8 cellular contexts compared by ENCODE assay signal in genomic region chr11:59142530-59143507, GRCh38. TPM values are rescaled to one million over a fixed set of nuclear protein-coding genes. Genes with fewer than 3 reads are reported as not detected.
DNase-seq lines count a peak whose midpoint lies in the region; ATAC-seq and TF ChIP-seq lines count a peak whose summit lies in the region.

Gene FAM111A (plus strand): TSS chr11:59142856. CDS start chr11:59148873, 6,017 bp downstream.

- peaks cover 48% of the 10 kb centered on the region for H3K4me1 Mint-ChIP-seq in Calu3 (ENCODE audit: low read depth, unreplicated experiment)

- WGBS in esophagus squamous epithelium, 2 donors = 0 to 1% methylated on average over 10 to 26 of the region's 50 CpGs

- TSS peak; percentile 41 for BruUV-seq in Calu3 (replicated peaks; lab: Mats Ljungman, UMichigan)
- no TSS peak for BruUV-seq in Panc1 (replicated peaks; lab: Mats Ljungman, UMichigan)

- no peaks in the 10 kb centered on the region for H3K27me3 Mint-ChIP-seq in Calu3 (ENCODE audit: unreplicated experiment)

- intact Hi-C loops in Calu3 (cut with micrococcal nuclease; ENCODE audit: unreplicated experiment) (loop anchor here (2.0 to 10.0 kb wide), 2 partner anchors 36 to 218 kb away; partner anchors contain the start of gene FAM111B), Panc1 (cut with micrococcal nuclease; ENCODE audit: unreplicated experiment) (no loop called here), esophagus squamous epithelium (cut with DNase I) (no loop called here)

- peak within 1 kb of the TSS; percentile 93 for H3K27ac Mint-ChIP-seq in Calu3 (ENCODE audit: unreplicated experiment)

- H3K4me3 ChIP-seq in Panc1 (ENCODE audit: low read depth in 2 of 2, low read length in 2 of 2) = peak within 1 kb of the TSS; percentile 87 to 97
- peak within 1 kb of the TSS; percentile 77 to 86 (median 80) for H3K4me3 ChIP-seq in esophagus squamous epithelium
- peak within 1 kb of the TSS; percentile 87 to 89 for H3K4me3 ChIP-seq in muscle layer of duodenum (ENCODE audit: low read depth in 1 of 2, low read length in 2 of 2)

- DNase-seq in Calu3 = peak; percentile 88
- DNase-seq in HT1080 (ENCODE audit: low read depth) = peak; percentile 93
- no peak for DNase-seq in Panc1 (ENCODE audit: low read depth, low spot score)
- DNase-seq in activated T-cell treated with anti-CD3 and anti-CD28 coated beads, Interleukin-2, amount 50 U/mL, for 48 hours = peak; percentile 86 to 88
- peak; percentile 36 for DNase-seq in esophagus squamous epithelium (lab: John Stamatoyannopoulos, UW)
- DNase-seq in stimulated activated CD8-positive, alpha-beta memory T cell treated with anti-CD3 and anti-CD28 coated beads, Interleukin-7, amount 100 ng/mL, for 24 hours (ENCODE audit: low read depth) = peak; percentile 56

- POLR2A ChIA-PET in Panc1 (lab: Charles Lee) = no interaction called here

- peak within 1 kb of the TSS; percentile 95 for H3K27ac ChIP-seq in Panc1 (ENCODE audit: low read length)
- H3K27ac ChIP-seq in esophagus squamous epithelium = peak within 1 kb of the TSS; percentile 94 to 99 (median 96)
- peak within 1 kb of the TSS; percentile 90 for H3K27ac ChIP-seq in muscle layer of duodenum (ENCODE audit: low read length)

- peak within 1 kb of the TSS; percentile 97 for H3K4me3 Mint-ChIP-seq in Calu3 (ENCODE audit: low read depth, unreplicated experiment)

- H3K4me1 ChIP-seq in Panc1 (ENCODE audit: control insufficient read depth, insufficient read depth, low read length) (peaks cover 21% of the 10 kb centered on the region), esophagus squamous epithelium (peaks cover 7 to 46% (median 18%) of the 10 kb centered on the region in 3 donors), muscle layer of duodenum (ENCODE audit: control insufficient read depth in 1 of 2, insufficient read depth in 2 of 2, low read length in 2 of 2) (peaks cover 9 to 17% of the 10 kb centered on the region in 2 donors)

- H3K36me3 ChIP-seq in Panc1 (ENCODE audit: control insufficient read depth, insufficient read depth, low read length) (no peaks in the 10 kb centered on the region; the same call in 1 of the 2 replicates), esophagus squamous epithelium (peaks cover 0 to 17% (median 0%) of the 10 kb centered on the region in 3 donors), muscle layer of duodenum (ENCODE audit: control insufficient read depth in 1 of 2, insufficient read depth in 2 of 2, low read length in 2 of 2) (peaks cover 0 to 9% of the 10 kb centered on the region in 2 donors)

- H3K9me3 Mint-ChIP-seq in Calu3 (ENCODE audit: low read depth, unreplicated experiment) = no peaks in the 10 kb centered on the region

- H3K36me3 Mint-ChIP-seq in Calu3 (ENCODE audit: insufficient read depth, unreplicated experiment) = peaks cover 44% of the 10 kb centered on the region

- H3K27me3 ChIP-seq in Panc1 (ENCODE audit: control insufficient read depth, insufficient read depth, low read length) (no peaks in the 10 kb centered on the region), esophagus squamous epithelium (no peaks in the 10 kb centered on the region), muscle layer of duodenum (ENCODE audit: low read depth, low read length) (no peaks in the 10 kb centered on the region)

- peak in 1 of 4 donors; percentile 51 for TF ChIP-seq POLR2A in esophagus squamous epithelium (IDR thresholded peaks at IDR 0.05)

- CTCF ChIA-PET in Calu3 (lab: Charles Lee) (interaction anchor here (0.6 to 1.7 kb wide), 4 partner anchors 12 to 51 kb away, joined by 3 to 12 read pairs (median 6); partner anchors contain the start of gene FAM111B), Panc1 (lab: Charles Lee) (no interaction called here)

- H3K9me3 ChIP-seq in Panc1 (ENCODE audit: control insufficient read depth, insufficient read depth, low read depth, low read length) (no peaks in the 10 kb centered on the region), esophagus squamous epithelium (no peaks in the 10 kb centered on the region), muscle layer of duodenum (ENCODE audit: control insufficient read depth in 1 of 2, low read length in 2 of 2) (no peaks in the 10 kb centered on the region)

- TF ChIP-seq CTCF in Calu3 (IDR thresholded peaks at IDR 0.05; ENCODE audit: unreplicated experiment) = peak; percentile 14
- peak; percentile 61 for TF ChIP-seq CTCF in Panc1 (IDR thresholded peaks at IDR 0.05)
- peak in 4 of 6 experiments; percentile 10 to 24 (median 19) for TF ChIP-seq CTCF in esophagus squamous epithelium (IDR thresholded peaks at IDR 0.05)

- peak; percentile 66 for ATAC-seq in GM21360 (IDR thresholded peaks at IDR 0.05; ENCODE audit: unreplicated experiment)
- peak; percentile 86 for ATAC-seq in Panc1

- in situ Hi-C loops in Panc1 (cut with HindIII; ENCODE audit: low pct_unique_long_range_greater_than_20kb, low sequenced_read_pairs) = no loop called here

RNA-seq across cellular contexts. Expression of gene FAM111A, which starts in this region (rescaled TPM):
- total RNA-seq in Calu3 (2022) = 87.9 and 91.6 TPM in 2 replicates
- total RNA-seq in HT1080 (2014; rRNA removed; shearing (Covaris generic)) = 48.0 and 51.4 TPM in 2 replicates
- polyA plus RNA-seq in HT1080 (2015; cell fraction: cytosol; rRNA removed) = 22.5 and 29.1 TPM in 2 replicates
- polyA plus RNA-seq in HT1080 (2015; cell fraction: nucleus; rRNA removed) = 99.0 and 99.9 TPM in 2 replicates
- total RNA-seq in Panc1 (2021; ENCODE audit: unreplicated experiment) = 37.9 TPM
- 9.1 TPM for polyA plus RNA-seq in Panc1 (2012; ENCODE audit: insufficient read length)
- total RNA-seq in esophagus squamous epithelium = 10 to 100 TPM; 15.0 to 23.3 (median 16.7) TPM
